In genomic region chr5:136225796-136226195, GRCh38 we compare ENCODE assay signal across 20 cellular contexts. TPM values are rescaled to one million over a fixed set of nuclear protein-coding genes. Genes with fewer than 3 reads are reported as not detected.
A peak's percentile ranks its signal among the peaks of the same experiment; 100 is the strongest.
DNase-seq lines count a peak whose midpoint lies in the region; ATAC-seq, FAIRE-seq and TF ChIP-seq lines count a peak whose summit lies in the region.
"Had no signal": no experiment of that assay in that cellular context is flagged by ENCODE, and none has a peak within 500 bp of the region (broad histone marks: within the 10 kb centered on the region; RNA-seq: fewer than 3 reads in every experiment).

No MANE protein-coding gene starts in this region.

- H3K4ac ChIP-seq in H1 (replicated peaks; ENCODE audit: insufficient read length, low read depth, low read length), result no peak overlapping the region

- POLR2A ChIA-PET in H1 (lab: Charles Lee; ENCODE audit: partially characterized antibody), result no interaction called here

- WGBS in H1 (ENCODE audit: extremely low coverage in 1 of 2, insufficient coverage in 1 of 2, insufficient read length in 1 of 2, insufficient replicate concordance in 2 of 2, low coverage in 1 of 2, low lambda C conversion rate in 2 of 2, missing lambda C conversion rate in 1 of 2), 2 experiments, result 85% methylated on average over 2 of the region's 2 CpGs; no CpG with 5 or more reads in 1 of the 2 experiments
- 8 to 29% (median 10%) methylated on average over 2 of the region's 2 CpGs for WGBS in small intestine, 3 donors
- WGBS in transverse colon (ENCODE audit: low coverage in 1 of 2), 2 donors, result 32% methylated on average over 2 of the region's 2 CpGs; no CpG with 5 or more reads in 1 of the 2 donors

- no peak overlapping the region for H3K56ac ChIP-seq in H1 (replicated peaks; ENCODE audit: insufficient read length, low read depth, low read length)

- no peak overlapping the region for H2AK5ac ChIP-seq in H1 (ENCODE audit: low read depth, low read length)

- H3K23ac ChIP-seq in H1 (ENCODE audit: insufficient read length), result no peak overlapping the region

- no peak overlapping the region for H2BK5ac ChIP-seq in H1 (ENCODE audit: low read depth, low read length)

- in situ Hi-C loops in transverse colon (cut with MboI; ENCODE audit: low pct_ligation_motif_present in 1 of 4, low pct_unique_long_range_greater_than_20kb in 1 of 4, low sequenced_read_pairs in 3 of 4), result no loop called here

- no peak overlapping the region for H2BK120ac ChIP-seq in H1 (replicated peaks; ENCODE audit: low read depth, low read length)

- H3K9me3 ChIP-seq in right atrium auricular region (no peaks in the 10 kb centered on the region), H1 (ENCODE audit: insufficient read depth in 2 of 2, low read depth in 1 of 2, low read length in 1 of 2) (0 out of 4 replicates have a peak, but pooled peaks cover 0 to 8% of the 10 kb centered on the region in 2 experiments), small intestine (ENCODE audit: control insufficient read depth, low read depth) (no peaks in the 10 kb centered on the region), transverse colon (no peaks in the 10 kb centered on the region)
- H3K9me3 ChIP-seq: HAP-1 had no signal

- DNase-seq in cardiac septum (ENCODE audit: low spot score) (peak; percentile 26), right atrium auricular region (ENCODE audit: low spot score) (no peak), H1 (ENCODE audit: low read depth in 1 of 2, low spot score in 2 of 2) (no peak), left colon (no peak), small intestine (peak; percentile 22), amygdala (lab: John Stamatoyannopoulos, UW) (no peak), transverse colon (no peak), GM20000 (ENCODE audit: low spot score) (no peak)
- DNase-seq: Calu3; CD8-positive, alpha-beta T cell; DMS79 treated with DMSO at 0.1 percent for 48 hours; GF-D8 had no signal

- TF ChIP-seq CTCF in right atrium auricular region (IDR thresholded peaks at IDR 0.05) (no peak), H1 (IDR thresholded peaks at IDR 0.05; ENCODE audit: control extremely low read depth in 1 of 3, insufficient read depth in 1 of 3, low read depth in 1 of 3, low read length in 3 of 3) (no peak), transverse colon (IDR thresholded peaks at IDR 0.05) (no peak), GM20000 (IDR thresholded peaks at IDR 0.05; ENCODE audit: extremely low read depth, missing control alignments) (no peak)

- H2AFZ ChIP-seq in H1 (ENCODE audit: low read length), result peak overlapping the region; percentile 88; the same call in 1 of the 2 replicates

- H2BK12ac ChIP-seq in H1 (ENCODE audit: low read depth, low read length), result no peak overlapping the region

- H2BK20ac ChIP-seq in H1 (ENCODE audit: low read length), result no peak overlapping the region

- no peaks in the 10 kb centered on the region for H3K79me2 ChIP-seq in H1 (ENCODE audit: control insufficient read depth in 1 of 2, insufficient read depth in 2 of 2, low read length in 2 of 2)

- H3K27me3 ChIP-seq in right atrium auricular region, result no peaks in the 10 kb centered on the region
- no peaks in the 10 kb centered on the region; a peak in 2 of 7 replicates for H3K27me3 ChIP-seq in H1 (replicated peaks in 1 of 4; ENCODE audit: control insufficient read depth in 3 of 4, extremely low read depth in 1 of 4, insufficient read depth in 3 of 4, low read length in 3 of 4)
- H3K27me3 ChIP-seq in small intestine (ENCODE audit: control insufficient read depth in 2 of 2, insufficient read depth in 2 of 2, low read length in 2 of 2), result peaks cover 0 to 3% of the 10 kb centered on the region in 2 donors
- no peaks in the 10 kb centered on the region for H3K27me3 ChIP-seq in transverse colon
- H3K27me3 ChIP-seq: BLaER1 had no signal

- H3K4me3 ChIP-seq in right atrium auricular region, result no peak overlapping the region
- H3K4me3 ChIP-seq in H1 (ENCODE audit: extremely low read depth in 1 of 4, insufficient read depth in 2 of 4, low read depth in 3 of 4, low read length in 4 of 4), result no peak overlapping the region
- H3K4me3 ChIP-seq in small intestine (ENCODE audit: low read depth in 1 of 2, low read length in 2 of 2), result no peak overlapping the region
- H3K4me3 ChIP-seq in transverse colon, result no peak overlapping the region
- H3K4me3 ChIP-seq: A549, BLaER1, GM12878, HAP-1 had no signal

- H2BK15ac ChIP-seq in H1 (ENCODE audit: low read length), result no peak overlapping the region

- H3K14ac ChIP-seq in H1 (ENCODE audit: insufficient read length), result no peak overlapping the region

- no peak overlapping the region for H4K8ac ChIP-seq in H1 (ENCODE audit: extremely low read depth, insufficient read depth, low read length)

- H3K79me1 ChIP-seq in H1 (ENCODE audit: low read depth, low read length), result no peaks in the 10 kb centered on the region

- H3K27ac ChIP-seq in right atrium auricular region (no peak overlapping the region), H1 (ENCODE audit: low read depth, low read length) (no peak overlapping the region), small intestine (ENCODE audit: low read depth in 1 of 2, low read length in 1 of 2) (no peak overlapping the region), transverse colon (no peak overlapping the region)
- H3K27ac ChIP-seq: 22Rv1, A549, BLaER1 had no signal

- H4K91ac ChIP-seq in H1 (replicated peaks; ENCODE audit: insufficient read length, low read length), result no peak overlapping the region

- H3K23me2 ChIP-seq in H1 (ENCODE audit: low read depth, low read length), result no peaks in the 10 kb centered on the region

- peak; percentile 48 for ATAC-seq in left colon
- ATAC-seq: CD8-positive, alpha-beta T cell; GM12878 had no signal

- H3K9ac ChIP-seq in H1 (replicated peaks in 1 of 4; ENCODE audit: extremely low read depth in 1 of 4, low read depth in 3 of 4, low read length in 3 of 4), result no peak overlapping the region
- H3K9ac ChIP-seq: BLaER1 had no signal

- TF ChIP-seq RAD21 in H1 (IDR thresholded peaks at IDR 0.05 in 1 of 2, conservative IDR thresholded peaks at IDR 0.05 in 1 of 2; ENCODE audit: low read depth in 2 of 2, low read length in 2 of 2), result no peak

- CTCF ChIA-PET in H1 (lab: Charles Lee; ENCODE audit: partially characterized antibody), result interaction anchor here (1.0 to 5.5 kb wide), 3 partner anchors 8 to 22 kb away, joined by 3 to 37 read pairs (median 9); no protein-coding TSS in a partner anchor

- no peaks in the 10 kb centered on the region for H3K36me3 ChIP-seq in right atrium auricular region
- H3K36me3 ChIP-seq in H1 (ENCODE audit: control insufficient read depth in 2 of 4, insufficient read depth in 4 of 4, low read length in 3 of 4), result no peaks in the 10 kb centered on the region
- H3K36me3 ChIP-seq in small intestine (ENCODE audit: control insufficient read depth in 2 of 2, insufficient read depth in 2 of 2, low read length in 2 of 2), result no peaks in the 10 kb centered on the region
- H3K36me3 ChIP-seq in transverse colon, result no peaks in the 10 kb centered on the region
- H3K36me3 ChIP-seq: BLaER1, HAP-1 had no signal

- H3K4me2 ChIP-seq in H1 (ENCODE audit: insufficient read depth in 1 of 2, low read depth in 2 of 2, low read length in 2 of 2), result no peak overlapping the region
- H3K4me2 ChIP-seq: A549, BLaER1 had no signal

- TF ChIP-seq EP300 in H1 (IDR thresholded peaks at IDR 0.05; ENCODE audit: borderline replicate concordance in 1 of 2, low read depth in 2 of 2, low read length in 2 of 2), result no peak
- TF ChIP-seq EP300 in transverse colon (IDR thresholded peaks at IDR 0.05; ENCODE audit: low read depth), result no peak

- peak overlapping the region; percentile 52; the same call in 1 of the 2 replicates for H3K18ac ChIP-seq in H1 (ENCODE audit: extremely low read depth, low read length)

- FAIRE-seq in H1 (lab: Jason Lieb, UNC) (no peak), small intestine (lab: Jason Lieb, UNC) (no peak)
- FAIRE-seq: A549, GM12878 had no signal

- H4K5ac ChIP-seq in H1 (ENCODE audit: insufficient read length, low read depth, low read length), result no peak overlapping the region

- H3K4me1 ChIP-seq in right atrium auricular region (no peaks in the 10 kb centered on the region), H1 (replicated peaks in 1 of 4; ENCODE audit: control insufficient read depth in 3 of 4, insufficient read depth in 4 of 4, low read length in 3 of 4) (peaks cover 0 to 16% (median 6%) of the 10 kb centered on the region in 4 experiments; a peak in 4 of 7 replicates), small intestine (ENCODE audit: control insufficient read depth in 2 of 2, insufficient read depth in 1 of 2, low read depth in 1 of 2, low read length in 1 of 2) (peaks cover 0 to 8% of the 10 kb centered on the region in 2 donors), transverse colon (no peaks in the 10 kb centered on the region)
- H3K4me1 ChIP-seq: A549, BLaER1 had no signal

- intact Hi-C loops in cardiac septum (cut with DNase I) (no loop called here), left colon (cut with DNase I, micrococcal nuclease) (no loop called here), transverse colon (cut with DNase I; ENCODE audit: low total_unique reads) (no loop called here)

- TF ChIP-seq POLR2A in H1 (IDR thresholded peaks at IDR 0.05; ENCODE audit: control extremely low read depth in 1 of 2, low read depth in 2 of 2, low read length in 2 of 2) (no peak), transverse colon (IDR thresholded peaks at IDR 0.05) (no peak)

- H4K20me1 ChIP-seq in H1 (replicated peaks in 1 of 2; ENCODE audit: control insufficient read depth in 1 of 2, insufficient read depth in 2 of 2, low read length in 2 of 2), result no peaks in the 10 kb centered on the region
- H4K20me1 ChIP-seq: BLaER1 had no signal

TF ChIP-seq in H1, 55 proteins besides CTCF, POLR2A, EP300 and RAD21 (continues in another document):
- TF ChIP-seq TAF7 (optimal IDR thresholded peaks at IDR 0.05; ENCODE audit: borderline replicate concordance, low read depth, low read length), result no peak
- no peak for TF ChIP-seq RFX5 (IDR thresholded peaks at IDR 0.05; ENCODE audit: borderline replicate concordance, low read depth, low read length)
- no peak for TF ChIP-seq GTF2F1 (IDR thresholded peaks at IDR 0.05; ENCODE audit: borderline replicate concordance, low read depth, low read length)

RNA-seq across cellular contexts. Expression of gene SMIM32, which starts 32.8 kb away (rescaled TPM):
- total RNA-seq in cardiac septum (not detected), right atrium auricular region (not detected), left colon (10 to 100 TPM; 17.7 to 23.5 TPM), transverse colon (10 to 100 TPM in 3 of 4 donors, 1 to 10 TPM in 1; 6.4 to 21.6 (median 13.5) TPM)
- 0.22 TPM in 1 of 2 replicates, not detected in the other for total RNA-seq in H1 (2021; fragmentation: NEBNext Ultra II Directional; extraction: Animal tissue kit (Norgen Biotek cat#: 25700))
- polyA plus RNA-seq in H1 (2011; rRNA removed) (0.09 and 0.14 TPM in 2 replicates), small intestine (10 to 100 TPM; 16.7 to 22.8 (median 20.0) TPM)
- 0.17 TPM for polyA plus RNA-seq in H1 (2011; cell fraction: cytosol; rRNA removed)
- 0.09 TPM for polyA plus RNA-seq in H1 (2011; cell fraction: nucleus; rRNA removed)
- polyA plus RNA-seq in H1 (2012, experiment 1 of 2), result 0.11 TPM in 1 of 4 replicates, not detected in the others
- polyA plus RNA-seq in H1 (2012, experiment 2 of 2), result 0.20 TPM
- 0.06 TPM for polyA plus RNA-seq in H1 (2013, experiment 1 of 2)
- polyA plus RNA-seq in H1 (2013, experiment 2 of 2), result 0.06 TPM
- not detected in 2 replicates for polyA minus RNA-seq in H1 (2011; rRNA and poly(A)+ RNA removed)
- polyA minus RNA-seq in H1 (2011; cell fraction: cytosol; rRNA and poly(A)+ RNA removed), result not detected
- not detected for polyA minus RNA-seq in H1 (2011; cell fraction: nucleus; rRNA and poly(A)+ RNA removed)
- total RNA-seq: CD8-positive, alpha-beta T cell; GM12878; H4; HT-29 had no signal
- polyA plus RNA-seq: A549, AG04450, GM12878 had no signal

Comparison
In these comparisons a context has a peak if more than half of its experiments do, and no peak if none do; other contexts are left out.
1. DNase-seq: peak in cardiac septum (single experiment) and small intestine (single experiment); none in right atrium auricular region (single experiment), H1 (0 of 2), left colon (0 of 2), amygdala (0 of 56), transverse colon (single experiment) and GM20000 (single experiment).